In genomic region chr16:9112166-9112843, GRCh38 we compare ENCODE assay signal across 10 cellular contexts. TPM values are rescaled to one million over a fixed set of nuclear protein-coding genes. Genes with fewer than 3 reads are reported as not detected.
DNase-seq lines count a peak whose midpoint lies in the region; ATAC-seq, FAIRE-seq and TF ChIP-seq lines count a peak whose summit lies in the region.
"Had no signal": no experiment of that assay in that cellular context is flagged by ENCODE, and none has a peak within 500 bp of the region (broad histone marks: within the 10 kb centered on the region; RNA-seq: fewer than 3 reads in every experiment).

No MANE protein-coding gene starts in this region.

- H3K9me3 Mint-ChIP-seq in activated CD8-positive, alpha-beta T cell treated with anti-CD3 and anti-CD28 coated beads, Interleukin-2, amount 10 ng/mL, durations not matched to agents 7 days and 5 days (ENCODE audit: insufficient read depth), result no peaks in the 10 kb centered on the region
- H3K9me3 Mint-ChIP-seq: neural crest cell had no signal

- peaks cover 78% of the 10 kb centered on the region for H3K4me1 Mint-ChIP-seq in activated CD8-positive, alpha-beta T cell treated with anti-CD3 and anti-CD28 coated beads, Interleukin-2, amount 10 ng/mL, durations not matched to agents 7 days and 5 days (ENCODE audit: low read depth)

- H3K27ac Mint-ChIP-seq in activated CD8-positive, alpha-beta T cell treated with anti-CD3 and anti-CD28 coated beads, Interleukin-2, amount 10 ng/mL, durations not matched to agents 7 days and 5 days, result peak overlapping the region; percentile 7

- peak; percentile 45; the same call in 1 of the 2 replicates for TF ChIP-seq POLR2A in GM12892 (IDR thresholded peaks at IDR 0.05; ENCODE audit: low read depth, low read length)

- no peaks in the 10 kb centered on the region for H3K27me3 Mint-ChIP-seq in activated CD8-positive, alpha-beta T cell treated with anti-CD3 and anti-CD28 coated beads, Interleukin-2, amount 10 ng/mL, durations not matched to agents 7 days and 5 days (ENCODE audit: low read depth)

- CTCF ChIA-PET in activated CD8-positive, alpha-beta T cell treated with anti-CD3 and anti-CD28 coated beads, Interleukin-2, amount 10 ng/mL, durations not matched to agents 7 days and 5 days (lab: Charles Lee), result interaction anchor here (1.0 to 2.4 kb wide), 3 partner anchors 15 to 176 kb away, joined by 3 to 9 read pairs (median 5); no protein-coding TSS in a partner anchor

- DNase-seq in GM12892 (ENCODE audit: insufficient read length), result no peak
- no peak for DNase-seq in activated CD8-positive, alpha-beta T cell treated with anti-CD3 and anti-CD28 coated beads, Interleukin-2, amount 10 ng/mL, durations not matched to agents 7 days and 5 days
- DNase-seq in kidney glomerular epithelial cell (lab: John Stamatoyannopoulos, UW), result peak; percentile 43
- DNase-seq in renal cortical epithelial cell (ENCODE audit: low read depth), result peak; percentile 87
- no peak for DNase-seq in NCI-H2227 (lab: John Stamatoyannopoulos, UW; ENCODE audit: unreplicated experiment)
- DNase-seq in inferior parietal cortex (ENCODE audit: extremely low spot score), result no peak
- DNase-seq: MV-4-11, T1000 had no signal

- H3K4me3 Mint-ChIP-seq in activated CD8-positive, alpha-beta T cell treated with anti-CD3 and anti-CD28 coated beads, Interleukin-2, amount 10 ng/mL, durations not matched to agents 7 days and 5 days, result no peak overlapping the region
- H3K4me3 Mint-ChIP-seq: neural crest cell had no signal

- peaks cover 83% of the 10 kb centered on the region for H3K36me3 Mint-ChIP-seq in activated CD8-positive, alpha-beta T cell treated with anti-CD3 and anti-CD28 coated beads, Interleukin-2, amount 10 ng/mL, durations not matched to agents 7 days and 5 days (ENCODE audit: low read depth)

- no peak for FAIRE-seq in GM12892 (lab: Jason Lieb, UNC)

- POLR2A ChIA-PET in activated CD8-positive, alpha-beta T cell treated with anti-CD3 and anti-CD28 coated beads, Interleukin-2, amount 10 ng/mL, durations not matched to agents 7 days and 5 days (lab: Charles Lee), result interaction anchor here (0.8 to 3.4 kb wide), 2 partner anchors 15 to 22 kb away, joined by 4 to 15 read pairs; no protein-coding TSS in a partner anchor

- ATAC-seq in activated CD8-positive, alpha-beta T cell treated with anti-CD3 and anti-CD28 coated beads, Interleukin-2, amount 10 ng/mL, durations not matched to agents 7 days and 5 days, result no peak
- no peak for ATAC-seq in GM19452 (IDR thresholded peaks at IDR 0.05; ENCODE audit: unreplicated experiment)

RNA-seq across cellular contexts. Expression of gene HAPSTR1, which starts 20.9 kb away (rescaled TPM):
- 24.1 TPM for polyA plus RNA-seq in GM12892 (2012; ENCODE audit: missing spikeins)
- 10 to 100 TPM; 55.8 to 60.4 TPM for total RNA-seq in activated CD8-positive, alpha-beta T cell treated with anti-CD3 and anti-CD28 coated beads, Interleukin-2, amount 10 ng/mL, durations not matched to agents 7 days and 5 days
- total RNA-seq in renal cortical epithelial cell, result 88.6 and 95.5 TPM in 2 replicates

Comparison
In these comparisons a context has a peak if more than half of its experiments do, and no peak if none do; other contexts are left out.
1. DNase-seq: peak in kidney glomerular epithelial cell (single experiment) and renal cortical epithelial cell (single experiment); none in GM12892 (single experiment), activated CD8-positive, alpha-beta T cell treated with anti-CD3 and anti-CD28 coated beads, Interleukin-2, amount 10 ng/mL, durations not matched to agents 7 days and 5 days (single experiment), NCI-H2227 (single experiment) and inferior parietal cortex (single experiment).